Comparison of ENCODE assay signal across 15 cellular contexts in genomic region chr11:69285766-69286165, GRCh38. TPM values are rescaled to one million over a fixed set of nuclear protein-coding genes. Genes with fewer than 3 reads are reported as not detected.
DNase-seq lines count a peak whose midpoint lies in the region; ATAC-seq and TF ChIP-seq lines count a peak whose summit lies in the region.
"Had no signal": no experiment of that assay in that cellular context is flagged by ENCODE, and none has a peak within 500 bp of the region (broad histone marks: within the 10 kb centered on the region; RNA-seq: fewer than 3 reads in every experiment).

No MANE protein-coding gene starts in this region.

- H3K9me3 Mint-ChIP-seq in Caco-2 (ENCODE audit: unreplicated experiment) (peaks cover 9% of the 10 kb centered on the region), endodermal cell (peaks cover 10% of the 10 kb centered on the region), neural progenitor cell (peaks cover 3% of the 10 kb centered on the region)
- no peaks in the 10 kb centered on the region for H3K9me3 Mint-ChIP-seq in effector memory CD8-positive, alpha-beta T cell

- TF ChIP-seq POLR2A in IMR-90 (IDR thresholded peaks at IDR 0.05; ENCODE audit: low read depth, low read length): no peak

- no peaks in the 10 kb centered on the region for H3K9me3 ChIP-seq in Caco-2
- H3K9me3 ChIP-seq in IMR-90 (ENCODE audit: control insufficient read depth, insufficient read depth, low read length): peaks cover 3% of the 10 kb centered on the region
- H3K9me3 ChIP-seq in endodermal cell (ENCODE audit: control insufficient read depth, low read length): peaks cover 13% of the 10 kb centered on the region
- no peaks in the 10 kb centered on the region for H3K9me3 ChIP-seq in neural progenitor cell (ENCODE audit: low read depth)

- H2AK5ac ChIP-seq in IMR-90 (ENCODE audit: low read depth, low read length): no peak overlapping the region

- TF ChIP-seq RAD21 in IMR-90 (IDR thresholded peaks at IDR 0.05; ENCODE audit: low read length): no peak

- H3K27ac Mint-ChIP-seq in Caco-2 (ENCODE audit: unreplicated experiment) (peak overlapping the region; percentile 14), endodermal cell (no peak overlapping the region), neural progenitor cell (peak overlapping the region; percentile 88)
- H3K27ac Mint-ChIP-seq in effector memory CD8-positive, alpha-beta T cell: no peak overlapping the region
- H3K27ac Mint-ChIP-seq: CD4-positive, alpha-beta memory T cell had no signal

- in situ Hi-C loops in IMR-90 (cut with MboI; ENCODE audit: low sequenced_read_pairs): no loop called here

- H4K20me1 ChIP-seq in IMR-90 (ENCODE audit: insufficient read depth, low read length): no peaks in the 10 kb centered on the region
- no peaks in the 10 kb centered on the region for H4K20me1 ChIP-seq in neural progenitor cell (ENCODE audit: low read depth)

- dilution Hi-C loops in IMR-90 (cut with HindIII; ENCODE audit: low sequenced_read_pairs, unreplicated experiment): no loop called here

- no peak overlapping the region for H2AK9ac ChIP-seq in IMR-90 (replicated peaks; ENCODE audit: low read depth, low read length, poor library complexity)

- H3K18ac ChIP-seq in IMR-90 (ENCODE audit: low read depth, low read length): no peak overlapping the region

- H4K8ac ChIP-seq in IMR-90 (ENCODE audit: low read depth in 2 of 2, low read length in 2 of 2): no peak overlapping the region

- no peaks in the 10 kb centered on the region for H3K79me2 ChIP-seq in neural progenitor cell (ENCODE audit: low read depth)

- TF ChIP-seq CTCF in Caco-2 (IDR thresholded peaks at IDR 0.05; ENCODE audit: insufficient read depth in 1 of 2, low read depth in 1 of 2, low read length in 1 of 2, severe bottlenecking in 1 of 2, unreplicated experiment in 1 of 2) (no peak), IMR-90 (conservative IDR thresholded peaks at IDR 0.05; ENCODE audit: low read depth, low read length) (no peak), endodermal cell (conservative IDR thresholded peaks at IDR 0.05) (no peak), neural progenitor cell (IDR thresholded peaks at IDR 0.05) (no peak)

- intact Hi-C loops in Caco-2 (cut with micrococcal nuclease; ENCODE audit: unreplicated experiment): loop anchor here (5.0 kb wide), 1 partner anchor 183 kb away; no protein-coding TSS in a partner anchor
- intact Hi-C loops in IMR-90 (cut with micrococcal nuclease): no loop called here

- H3K9ac ChIP-seq in IMR-90 (ENCODE audit: low read depth, low read length): no peak overlapping the region
- no peak overlapping the region for H3K9ac ChIP-seq in endodermal cell (ENCODE audit: extremely low read depth, low read length, poor library complexity, severe bottlenecking)
- H3K9ac ChIP-seq in neural progenitor cell: no peak overlapping the region
- H3K9ac ChIP-seq: GM23248 had no signal

- no peak overlapping the region for H4K5ac ChIP-seq in IMR-90 (ENCODE audit: low read depth, low read length)

- H3K4ac ChIP-seq in IMR-90 (ENCODE audit: low read depth, low read length): no peak overlapping the region

- H3K4me3 ChIP-seq in Caco-2 (ENCODE audit: low read depth, low read length) (no peak overlapping the region), IMR-90 (ENCODE audit: insufficient read depth, low read depth, low read length) (no peak overlapping the region), endodermal cell (ENCODE audit: low read length) (no peak overlapping the region), neural progenitor cell (no peak overlapping the region)
- H3K4me3 ChIP-seq: GM23248 had no signal

- H3K36me3 Mint-ChIP-seq in Caco-2 (ENCODE audit: insufficient read depth, unreplicated experiment) (no peaks in the 10 kb centered on the region), endodermal cell (ENCODE audit: low read depth) (no peaks in the 10 kb centered on the region), neural progenitor cell (no peaks in the 10 kb centered on the region)
- no peaks in the 10 kb centered on the region for H3K36me3 Mint-ChIP-seq in effector memory CD8-positive, alpha-beta T cell (ENCODE audit: insufficient read depth)
- H3K36me3 Mint-ChIP-seq: CD4-positive, alpha-beta memory T cell had no signal

- H3K36me3 ChIP-seq in Caco-2 (ENCODE audit: control insufficient read depth, insufficient read depth, low read length): no peaks in the 10 kb centered on the region
- no peaks in the 10 kb centered on the region for H3K36me3 ChIP-seq in IMR-90 (ENCODE audit: control insufficient read depth, insufficient read depth, low read length)
- H3K36me3 ChIP-seq in endodermal cell (ENCODE audit: control insufficient read depth, insufficient read depth, low read length): no peaks in the 10 kb centered on the region
- no peaks in the 10 kb centered on the region for H3K36me3 ChIP-seq in neural progenitor cell

- peaks cover 40% of the 10 kb centered on the region for H3K4me1 Mint-ChIP-seq in Caco-2 (ENCODE audit: low read depth, unreplicated experiment)
- peaks cover 18% of the 10 kb centered on the region for H3K4me1 Mint-ChIP-seq in endodermal cell
- peaks cover 23% of the 10 kb centered on the region for H3K4me1 Mint-ChIP-seq in neural progenitor cell
- no peaks in the 10 kb centered on the region for H3K4me1 Mint-ChIP-seq in effector memory CD8-positive, alpha-beta T cell (ENCODE audit: low read depth in 2 of 2)

- 90% methylated on average over 9 of the region's 11 CpGs; no CpG with 5 or more reads in 1 of the 2 experiments for WGBS in IMR-90 (ENCODE audit: extremely low coverage in 2 of 2, insufficient read length in 1 of 2), 2 experiments
- WGBS in endodermal cell (ENCODE audit: insufficient coverage in 1 of 2, insufficient read length in 1 of 2), 2 experiments: 88 to 92% methylated on average over 8 to 11 of the region's 11 CpGs

- no peak overlapping the region for H3K56ac ChIP-seq in IMR-90 (ENCODE audit: extremely low read depth, insufficient read depth, low read length)

- H2AFZ ChIP-seq in IMR-90 (replicated peaks; ENCODE audit: low read length, poor library complexity) (peak overlapping the region; percentile 6), neural progenitor cell (replicated peaks) (no peak overlapping the region)
- H2AFZ ChIP-seq: GM23248 had no signal

- BruUV-seq in Caco-2 (replicated peaks; lab: Mats Ljungman, UMichigan) (no TSS peak), IMR-90 (replicated peaks; lab: Mats Ljungman, UMichigan) (no TSS peak)

- no peak overlapping the region for H2BK15ac ChIP-seq in IMR-90 (ENCODE audit: low read depth, low read length)

- no peak for ATAC-seq in IMR-90 (ENCODE audit: low read depth)
- no peak for ATAC-seq in effector memory CD8-positive, alpha-beta T cell (replicated peaks)

- H2BK120ac ChIP-seq in IMR-90 (ENCODE audit: low read depth, low read length): no peak overlapping the region

- H2BK20ac ChIP-seq in IMR-90 (ENCODE audit: low read depth, low read length): no peak overlapping the region

- POLR2A ChIA-PET in Caco-2 (lab: Charles Lee) (no interaction called here), IMR-90 (lab: Charles Lee; ENCODE audit: unreplicated experiment) (no interaction called here)

- no peak overlapping the region for H3K23ac ChIP-seq in IMR-90 (ENCODE audit: low read depth, low read length)

- CTCF ChIA-PET in Caco-2 (lab: Charles Lee): no interaction called here
- CTCF ChIA-PET in IMR-90 (lab: Yijun Ruan, JAX): no interaction called here

- H2BK5ac ChIP-seq in IMR-90 (ENCODE audit: low read depth, low read length, poor library complexity, severe bottlenecking): no peak overlapping the region

- H3K4me1 ChIP-seq in Caco-2: peaks cover 63% of the 10 kb centered on the region
- H3K4me1 ChIP-seq in IMR-90 (ENCODE audit: control insufficient read depth, insufficient read depth, low read length): peaks cover 5% of the 10 kb centered on the region
- peaks cover 12% of the 10 kb centered on the region for H3K4me1 ChIP-seq in endodermal cell (ENCODE audit: control insufficient read depth, insufficient read depth, low read length)
- H3K4me1 ChIP-seq in neural progenitor cell: peaks cover 16% of the 10 kb centered on the region

- no peak overlapping the region for H3K4me3 Mint-ChIP-seq in Caco-2 (ENCODE audit: unreplicated experiment)
- H3K4me3 Mint-ChIP-seq in endodermal cell: no peak overlapping the region
- H3K4me3 Mint-ChIP-seq in neural progenitor cell: no peak overlapping the region
- H3K4me3 Mint-ChIP-seq in effector memory CD8-positive, alpha-beta T cell: no peak overlapping the region
- H3K4me3 Mint-ChIP-seq: CD4-positive, alpha-beta memory T cell had no signal

- H3K4me2 ChIP-seq in IMR-90 (ENCODE audit: low read depth, low read length) (no peak overlapping the region), neural progenitor cell (no peak overlapping the region)

- DNase-seq in Caco-2 (no peak), IMR-90 (no peak), endodermal cell (no peak), neural progenitor cell (ENCODE audit: low spot score) (no peak), occipital lobe (lab: John Stamatoyannopoulos, UW) (no peak), activated gamma-delta T cell (lab: John Stamatoyannopoulos, UW) (no peak), OCI-M2 (lab: John Stamatoyannopoulos, UW; ENCODE audit: unreplicated experiment) (no peak)
- DNase-seq in effector memory CD8-positive, alpha-beta T cell: no peak
- DNase-seq: C1 segment of cervical spinal cord; CD4-positive, alpha-beta memory T cell; COR-L47; DMS153; DND-41; GM23248; HCEC 1CT had no signal

- H3F3A ChIP-seq in neural progenitor cell (ENCODE audit: low read depth): no peaks in the 10 kb centered on the region

- H3K9me1 ChIP-seq in IMR-90 (ENCODE audit: insufficient read depth, low read length): peaks cover 4% of the 10 kb centered on the region; the same call in 1 of the 2 replicates

- no peak overlapping the region for H3K27ac ChIP-seq in IMR-90 (ENCODE audit: insufficient read depth, low read length)
- peak overlapping the region; percentile 32 for H3K27ac ChIP-seq in endodermal cell (ENCODE audit: low read depth, low read length)
- no peak overlapping the region for H3K27ac ChIP-seq in neural progenitor cell
- H3K27ac ChIP-seq: GM23248 had no signal

- H3K27me3 Mint-ChIP-seq in Caco-2 (ENCODE audit: insufficient read depth, unreplicated experiment): no peaks in the 10 kb centered on the region
- H3K27me3 Mint-ChIP-seq in endodermal cell (ENCODE audit: insufficient read depth): peaks cover 6% of the 10 kb centered on the region
- H3K27me3 Mint-ChIP-seq in neural progenitor cell (ENCODE audit: insufficient read depth, low read depth): peaks cover 9% of the 10 kb centered on the region
- H3K27me3 Mint-ChIP-seq in effector memory CD8-positive, alpha-beta T cell: peaks cover 13 to 38% of the 10 kb centered on the region in 2 donors

- no peaks in the 10 kb centered on the region for H3K27me3 ChIP-seq in Caco-2 (replicated peaks; ENCODE audit: control insufficient read depth, insufficient read depth, low read length)
- no peaks in the 10 kb centered on the region for H3K27me3 ChIP-seq in IMR-90 (ENCODE audit: control insufficient read depth, insufficient read depth, low read length)
- H3K27me3 ChIP-seq in endodermal cell (ENCODE audit: control insufficient read depth, insufficient read depth, low read length, poor library complexity, severe bottlenecking): no peaks in the 10 kb centered on the region
- H3K27me3 ChIP-seq in neural progenitor cell: no peaks in the 10 kb centered on the region

- H4K91ac ChIP-seq in IMR-90 (ENCODE audit: insufficient read depth, low read depth, low read length): no peak overlapping the region

- no peaks in the 10 kb centered on the region for H3K79me1 ChIP-seq in IMR-90 (ENCODE audit: low read depth in 1 of 2, low read length in 2 of 2)

- no peak overlapping the region for H3K14ac ChIP-seq in IMR-90 (replicated peaks; ENCODE audit: low read depth, low read length)

RNA-seq across cellular contexts. Expression of gene MYEOV, which starts 8.2 kb away (rescaled TPM):
- total RNA-seq in Caco-2 (2022) (0.52 TPM in 1 of 2 replicates, not detected in the other), IMR-90 (2012; rRNA removed) (6.1 and 6.8 TPM in 2 replicates), endodermal cell (not detected), neural progenitor cell (ENCODE audit: low replicate concordance) (not detected in 2 replicates), occipital lobe (not detected)
- polyA plus RNA-seq in IMR-90 (2012; rRNA removed): 5.8 and 12.5 TPM in 2 replicates
- polyA plus RNA-seq in IMR-90 (2012; cell fraction: cytosol; rRNA removed): 3.3 and 5.6 TPM in 2 replicates
- 7.1 and 13.0 TPM in 2 replicates for polyA plus RNA-seq in IMR-90 (2012; cell fraction: nucleus; rRNA removed; ENCODE audit: low replicate concordance)
- 0.43 TPM for polyA plus RNA-seq in endodermal cell (2013, experiment 1 of 2)
- polyA plus RNA-seq in endodermal cell (2013, experiment 2 of 2): not detected
- total RNA-seq: CD4-positive, alpha-beta memory T cell had no signal
- polyA plus RNA-seq: CD4-positive, alpha-beta memory T cell had no signal

Comparison
In these comparisons a context has a peak if more than half of its experiments do, and no peak if none do; other contexts are left out.
1. H3K27ac Mint-ChIP-seq: peak in Caco-2 (single experiment) and neural progenitor cell (single experiment); none in endodermal cell (single experiment) and effector memory CD8-positive, alpha-beta T cell (0 of 2).